In genomic region chr9:107504585-107505455, GRCh38 we compare ENCODE assay signal across 1 cellular context.
TF ChIP-seq lines count a peak whose summit lies in the region.

No MANE protein-coding gene starts in this region.

TF ChIP-seq in K562, 482 proteins besides CTCF, POLR2A, EP300 and RAD21 (continued from another document):
- TF ChIP-seq ATF3 (IDR thresholded peaks at IDR 0.05) (peak; percentile 63), ATF3 (CRISPR knock-in tag; conservative IDR thresholded peaks at IDR 0.05) (no peak), PKNOX1 (IDR thresholded peaks at IDR 0.05) (peak; percentile 59), CHCHD3 (CRISPR knock-in tag; IDR thresholded peaks at IDR 0.05) (no peak), FOXA1 (IDR thresholded peaks at IDR 0.05; ENCODE audit: borderline replicate concordance) (peak; percentile 52; the same call in 1 of the 2 replicates), E2F6 (IDR thresholded peaks at IDR 0.05; ENCODE audit: borderline replicate concordance in 1 of 2, extremely low read depth in 1 of 2, insufficient read depth in 1 of 2, insufficient read length in 1 of 2, low read depth in 1 of 2, low read length in 1 of 2, poor library complexity in 1 of 2, severe bottlenecking in 1 of 2) (no peak), SOX6 (IDR thresholded peaks at IDR 0.05) (no peak), CREB5 (CRISPR knock-in tag; IDR thresholded peaks at IDR 0.05) (no peak), FOXA3 (CRISPR knock-in tag; conservative IDR thresholded peaks at IDR 0.05 in 1 of 2, IDR thresholded peaks at IDR 0.05 in 1 of 2) (peak in 1 of 2 experiments; percentile 88; a peak in 2 of 4 replicates)
